In genomic region chr11:31827458-31828206, GRCh38 we compare ENCODE assay signal across 12 cellular contexts. TPM values are rescaled to one million over a fixed set of nuclear protein-coding genes. Genes with fewer than 3 reads are reported as not detected.
DNase-seq lines count a peak whose midpoint lies in the region; ATAC-seq lines count a peak whose summit lies in the region.
"Had no signal": no experiment of that assay in that cellular context is flagged by ENCODE, and none has a peak within 500 bp of the region (broad histone marks: within the 10 kb centered on the region; RNA-seq: fewer than 3 reads in every experiment).

No MANE protein-coding gene starts in this region.

- no peak for ATAC-seq in HG03175 (IDR thresholded peaks at IDR 0.05; ENCODE audit: unreplicated experiment)
- ATAC-seq: right cardiac atrium had no signal

- H3K27ac ChIP-seq in HUES48 (ENCODE audit: low read depth, low read length) (no peak overlapping the region), neuronal stem cell (replicated peaks; ENCODE audit: low read length) (no peak overlapping the region)
- H3K27ac ChIP-seq: lower lobe of right lung had no signal

- H3K18ac ChIP-seq in neuronal stem cell (ENCODE audit: low read length), result peak overlapping the region; percentile 5

- no peak overlapping the region for H3K4me3 Mint-ChIP-seq in T-helper 2 cell treated with Interferon-gamma antibody and Interleukin-4, amounts not matched to agents 5 μg/mL and 100 μg/mL, for 36 hours

- H2AK5ac ChIP-seq in neuronal stem cell (ENCODE audit: low read depth, low read length), result no peak overlapping the region

- no peak for DNase-seq in T-helper 2 cell treated with Interferon-gamma antibody and Interleukin-4, amounts not matched to agents 5 μg/mL and 100 μg/mL, for 36 hours (ENCODE audit: low spot score)
- DNase-seq in T-helper 2 cell (no peak), neuronal stem cell (ENCODE audit: low spot score) (peak; percentile 36), NCI-H2029 treated with DMSO at 0.1 percent for 48 hours (lab: John Stamatoyannopoulos, UW) (no peak), T1000 (lab: John Stamatoyannopoulos, UW) (no peak)
- DNase-seq: lower lobe of right lung, NCI-H1436, right cardiac atrium had no signal

- no peak overlapping the region for H4K91ac ChIP-seq in neuronal stem cell (ENCODE audit: low read depth, low read length, poor library complexity)

- peaks cover 69% of the 10 kb centered on the region for H3K27me3 Mint-ChIP-seq in T-helper 2 cell treated with Interferon-gamma antibody and Interleukin-4, amounts not matched to agents 5 μg/mL and 100 μg/mL, for 36 hours (ENCODE audit: low read depth)

- H3K23ac ChIP-seq in neuronal stem cell (ENCODE audit: low read depth, low read length, poor library complexity), result no peak overlapping the region

- no peak overlapping the region for H3K14ac ChIP-seq in neuronal stem cell (ENCODE audit: low read length)

- H2BK12ac ChIP-seq in neuronal stem cell (ENCODE audit: low read length), result no peak overlapping the region

- no peak overlapping the region for H3K4ac ChIP-seq in neuronal stem cell (ENCODE audit: low read length)

- H2BK15ac ChIP-seq in neuronal stem cell (ENCODE audit: low read length), result no peak overlapping the region

- no peak overlapping the region for H2BK120ac ChIP-seq in neuronal stem cell (ENCODE audit: low read depth, low read length)

- H3K4me1 ChIP-seq in HUES48 (ENCODE audit: control insufficient read depth, insufficient read depth, low read length) (peaks cover 62% of the 10 kb centered on the region), endocrine pancreas (ENCODE audit: control insufficient read depth, insufficient read depth, low read length) (peaks cover 6% of the 10 kb centered on the region), neuronal stem cell (ENCODE audit: control insufficient read depth in 2 of 2, insufficient read depth in 1 of 2, low read depth in 1 of 2, low read length in 2 of 2) (peaks cover 5 to 6% of the 10 kb centered on the region in 2 donors)

- H3K9me3 ChIP-seq in HUES48 (ENCODE audit: control insufficient read depth, insufficient read depth, low read length) (no peaks in the 10 kb centered on the region), endocrine pancreas (ENCODE audit: control insufficient read depth, low read length) (no peaks in the 10 kb centered on the region), neuronal stem cell (replicated peaks in 1 of 2; ENCODE audit: control insufficient read depth in 2 of 2, insufficient read depth in 1 of 2, low read depth in 1 of 2, low read length in 2 of 2) (peaks cover 4 to 5% of the 10 kb centered on the region in 2 donors)
- H3K9me3 ChIP-seq: lower lobe of right lung had no signal

- peak overlapping the region; percentile 86 for H3K4me2 ChIP-seq in neuronal stem cell (ENCODE audit: insufficient read depth, low read length, poor library complexity, severe bottlenecking)

- WGBS in neuronal stem cell (ENCODE audit: extremely low coverage in 2 of 2, insufficient read length in 2 of 2, insufficient replicate concordance in 1 of 2), 2 donors, result no CpG with 5 or more reads among the region's 18 CpGs

- H3K4me1 Mint-ChIP-seq in T-helper 2 cell treated with Interferon-gamma antibody and Interleukin-4, amounts not matched to agents 5 μg/mL and 100 μg/mL, for 36 hours (ENCODE audit: low read depth), result peaks cover 5% of the 10 kb centered on the region

- H3K27me3 ChIP-seq in HUES48 (ENCODE audit: control insufficient read depth, insufficient read depth, low read length), result peaks cover 90% of the 10 kb centered on the region
- no peaks in the 10 kb centered on the region for H3K27me3 ChIP-seq in endocrine pancreas (ENCODE audit: control insufficient read depth, insufficient read depth, low read length)
- peaks cover 31 to 100% (median 58%) of the 10 kb centered on the region in 3 experiments for H3K27me3 ChIP-seq in neuronal stem cell (ENCODE audit: control insufficient read depth in 3 of 3, insufficient read depth in 3 of 3, low read depth in 1 of 3, low read length in 3 of 3)

- no peaks in the 10 kb centered on the region for H3K36me3 ChIP-seq in HUES48 (ENCODE audit: control insufficient read depth, insufficient read depth, low read length)
- no peaks in the 10 kb centered on the region for H3K36me3 ChIP-seq in endocrine pancreas (ENCODE audit: control insufficient read depth, insufficient read depth, low read length)
- H3K36me3 ChIP-seq in neuronal stem cell (replicated peaks in 1 of 2; ENCODE audit: control insufficient read depth in 2 of 2, insufficient read depth in 2 of 2, low read length in 2 of 2), result peaks cover 0 to 1% of the 10 kb centered on the region in 2 donors
- H3K36me3 ChIP-seq: lower lobe of right lung had no signal

- H2BK5ac ChIP-seq in neuronal stem cell (ENCODE audit: low read length), result no peak overlapping the region

- peak overlapping the region; percentile 53 for H3K4me3 ChIP-seq in HUES48 (ENCODE audit: low read depth, low read length)
- peak overlapping the region; percentile 1 for H3K4me3 ChIP-seq in endocrine pancreas (ENCODE audit: control insufficient read depth, insufficient read depth, low read length)
- no peak overlapping the region for H3K4me3 ChIP-seq in neuronal stem cell (ENCODE audit: low read length in 2 of 2)
- H3K4me3 ChIP-seq: lower lobe of right lung had no signal

- no peak overlapping the region for H3K9ac ChIP-seq in HUES48 (ENCODE audit: low read depth, low read length)
- H3K9ac ChIP-seq in endocrine pancreas (ENCODE audit: control insufficient read depth, insufficient read depth, low read length), result no peak overlapping the region
- H3K9ac ChIP-seq in neuronal stem cell (ENCODE audit: low read depth, low read length, poor library complexity), result no peak overlapping the region

- peak overlapping the region; percentile 55 for H3K27ac Mint-ChIP-seq in T-helper 2 cell treated with Interferon-gamma antibody and Interleukin-4, amounts not matched to agents 5 μg/mL and 100 μg/mL, for 36 hours

- no peaks in the 10 kb centered on the region for H3K9me3 Mint-ChIP-seq in T-helper 2 cell treated with Interferon-gamma antibody and Interleukin-4, amounts not matched to agents 5 μg/mL and 100 μg/mL, for 36 hours

- H4K8ac ChIP-seq in neuronal stem cell (ENCODE audit: low read depth, low read length), result no peak overlapping the region

- peak overlapping the region; percentile 86 for H2AFZ ChIP-seq in neuronal stem cell (ENCODE audit: low read length)

- H3K36me3 Mint-ChIP-seq in T-helper 2 cell treated with Interferon-gamma antibody and Interleukin-4, amounts not matched to agents 5 μg/mL and 100 μg/mL, for 36 hours (ENCODE audit: low read depth), result peaks cover 2% of the 10 kb centered on the region

- H3K79me1 ChIP-seq in neuronal stem cell (ENCODE audit: low read depth, low read length), result no peaks in the 10 kb centered on the region

RNA-seq across cellular contexts. Expression of gene PAX6, which starts 16.5 kb away (rescaled TPM):
- 254 TPM for polyA plus RNA-seq in neuronal stem cell (2013, experiment 1 of 2)
- polyA plus RNA-seq in neuronal stem cell (2013, experiment 2 of 2), result 259 TPM
- polyA plus RNA-seq: BJ had no signal

Comparison
In these comparisons a context has a peak if more than half of its experiments do, and no peak if none do; other contexts are left out.
1. H3K4me3 ChIP-seq: peak in HUES48 (single experiment) and endocrine pancreas (single experiment); none in neuronal stem cell (0 of 2).